Comparison of ENCODE assay signal across 8 cellular contexts in genomic region chr10:69639291-69640195, GRCh38. TPM values are rescaled to one million over a fixed set of nuclear protein-coding genes. Genes with fewer than 3 reads are reported as not detected.
DNase-seq lines count a peak whose midpoint lies in the region; ATAC-seq and TF ChIP-seq lines count a peak whose summit lies in the region.

No MANE protein-coding gene starts in this region.

- DNase-seq in NCI-H524 (lab: John Stamatoyannopoulos, UW) (peak; percentile 12 to 41), NCI-H524 treated with DMSO at 0.1 percent for 48 hours (lab: John Stamatoyannopoulos, UW) (no peak), NCI-H2171 treated with DMSO at 0.1 percent for 48 hours (lab: John Stamatoyannopoulos, UW) (peak; percentile 58), ecto neural progenitor cell (ENCODE audit: low spot score) (peak; percentile 79), lower lobe of right lung (peak; percentile 63)
- DNase-seq in activated CD4-positive, alpha-beta T cell treated with anti-CD3 and anti-CD28 coated beads, Interleukin-2, amount 50 U/mL, for 4 hours = peak; percentile 66 to 67
- peak; percentile 26 to 50 (median 43) for DNase-seq in stimulated activated CD4-positive, alpha-beta T cell treated with anti-CD3 and anti-CD28 coated beads, TNF-alpha, amount 100 ng/mL, for 48 hours (ENCODE audit: low read depth in 3 of 3)

- intact Hi-C loops in lower lobe of right lung (cut with DNase I) = loop anchor here (10.0 kb wide), 1 partner anchor 125 kb away; no protein-coding TSS in a partner anchor

- no peaks in the 10 kb centered on the region for H3K4me1 ChIP-seq in lower lobe of right lung

- no peak overlapping the region for H3K4me3 ChIP-seq in lower lobe of right lung

- peak; percentile 85 for TF ChIP-seq CTCF in lower lobe of right lung (IDR thresholded peaks at IDR 0.05)

- ATAC-seq in lower lobe of right lung = peak in 1 of 2 donors; percentile 71
- ATAC-seq in GM18498 (IDR thresholded peaks at IDR 0.05; ENCODE audit: unreplicated experiment) = no peak

- no peaks in the 10 kb centered on the region for H3K36me3 ChIP-seq in lower lobe of right lung

- H3K9me3 ChIP-seq in lower lobe of right lung = no peaks in the 10 kb centered on the region

- H3K27ac ChIP-seq in lower lobe of right lung = no peak overlapping the region

- H3K27me3 ChIP-seq in lower lobe of right lung (ENCODE audit: low read depth) = peaks cover 7% of the 10 kb centered on the region

RNA-seq across cellular contexts. Expression of gene FAM241B, which starts 9.5 kb away (rescaled TPM):
- 5.0 TPM for total RNA-seq in lower lobe of right lung
